Comparison of ENCODE assay signal across 8 cellular contexts in genomic region chr7:38232475-38233366, GRCh38. TPM values are rescaled to one million over a fixed set of nuclear protein-coding genes. Genes with fewer than 3 reads are reported as not detected.
A peak's percentile ranks its signal among the peaks of the same experiment; 100 is the strongest.
DNase-seq lines count a peak whose midpoint lies in the region; ATAC-seq and TF ChIP-seq lines count a peak whose summit lies in the region.

No MANE protein-coding gene starts in this region.

- H3K36me3 ChIP-seq in Peyer's patch: peaks cover 0 to 17% (median 0%) of the 10 kb centered on the region in 3 donors
- H3K36me3 ChIP-seq in neutrophil: peaks cover 21% of the 10 kb centered on the region

- H3K27ac ChIP-seq in Peyer's patch (peak overlapping the region; percentile 38 to 80 (median 54)), neutrophil (peak overlapping the region; percentile 85)

- H3K27me3 ChIP-seq in Peyer's patch (no peaks in the 10 kb centered on the region), neutrophil (no peaks in the 10 kb centered on the region)

- DNase-seq in Peyer's patch (peak; percentile 52 to 86 (median 58)), AG08396 (ENCODE audit: low spot score) (no peak), left lobe of liver (ENCODE audit: low spot score) (no peak), dedifferentiated amniotic fluid mesenchymal stem cell (ENCODE audit: extremely low spot score) (no peak)
- DNase-seq in activated T-helper 9 cell treated with anti-CD3 and anti-CD28 coated beads, Interleukin-2, amount 50 U/mL, for 16 hours (ENCODE audit: low read depth): peak; percentile 69

- H3K4me1 ChIP-seq in Peyer's patch (no peaks in the 10 kb centered on the region), neutrophil (ENCODE audit: control insufficient read depth in 1 of 2, insufficient read depth in 1 of 2, low read depth in 1 of 2, low read length in 1 of 2) (peaks cover 71 to 77% of the 10 kb centered on the region in 2 experiments)

- TF ChIP-seq CTCF in GM12874 (IDR thresholded peaks at IDR 0.05; ENCODE audit: insufficient read depth, low read depth, low read length) (0 out of 2 replicates have a peak, but pooled peaks have one; percentile 5), Peyer's patch (IDR thresholded peaks at IDR 0.05) (peak in 1 of 6 experiments; percentile 28), neutrophil (IDR thresholded peaks at IDR 0.05) (no peak)

- TF ChIP-seq POLR2A in Peyer's patch (IDR thresholded peaks at IDR 0.05): no peak

- H3K9me3 ChIP-seq in Peyer's patch: no peaks in the 10 kb centered on the region
- no peaks in the 10 kb centered on the region for H3K9me3 ChIP-seq in neutrophil

- H3K4me3 ChIP-seq in Peyer's patch: no peak overlapping the region
- peak overlapping the region; percentile 26 to 29 for H3K4me3 ChIP-seq in neutrophil (ENCODE audit: low read depth in 1 of 2, low read length in 1 of 2)

- ATAC-seq in HG02678 (IDR thresholded peaks at IDR 0.05; ENCODE audit: unreplicated experiment): peak; percentile 89
- ATAC-seq in left lobe of liver: no peak

RNA-seq across cellular contexts. Expression of gene STARD3NL, which starts 54.7 kb away (rescaled TPM):
- total RNA-seq in Peyer's patch (10 to 100 TPM; 18.9 to 47.1 (median 23.2) TPM), left lobe of liver (6.5 TPM)

Comparison
In these comparisons a context has a peak if more than half of its experiments do, and no peak if none do; other contexts are left out.
1. DNase-seq: peak in Peyer's patch (3 of 3) and activated T-helper 9 cell treated with anti-CD3 and anti-CD28 coated beads, Interleukin-2, amount 50 U/mL, for 16 hours (single experiment); none in AG08396 (single experiment), left lobe of liver (single experiment) and dedifferentiated amniotic fluid mesenchymal stem cell (single experiment).
2. H3K4me3 ChIP-seq: peak in neutrophil (2 of 2); none in Peyer's patch (0 of 4).